Comparison of ENCODE assay signal across 2 cellular contexts in the genomic region with DNA sequence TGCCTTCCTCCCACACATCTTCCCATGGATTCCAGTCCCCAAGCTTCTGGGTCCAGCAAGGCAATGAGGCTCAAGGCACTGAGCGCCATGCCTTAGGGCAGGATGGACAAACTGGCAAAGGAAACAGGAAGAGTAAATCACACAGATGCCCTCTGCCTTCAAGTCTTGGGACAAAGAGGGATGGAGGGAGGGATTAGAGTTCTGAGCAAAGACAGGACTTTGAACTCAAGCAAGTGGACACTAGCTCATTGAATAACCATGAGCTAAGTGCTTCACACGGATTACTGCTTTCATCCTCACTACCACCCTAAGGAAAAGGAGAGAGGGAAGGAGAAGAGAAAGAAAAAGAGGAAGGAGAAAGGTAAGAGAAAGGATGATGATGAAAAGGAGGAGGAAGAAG.
TF ChIP-seq lines count a peak whose summit lies in the region.

No MANE protein-coding gene starts in this region.

TF ChIP-seq in HepG2, 621 proteins besides CTCF, POLR2A, EP300 and RAD21:
- no peak for TF ChIP-seq SP140L (CRISPR knock-in tag; IDR thresholded peaks at IDR 0.05; ENCODE audit: borderline replicate concordance)
- 0 out of 2 replicates have a peak, but pooled peaks have one; percentile 25 for TF ChIP-seq JUNB (CRISPR knock-in tag; IDR thresholded peaks at IDR 0.05; ENCODE audit: borderline replicate concordance)
- TF ChIP-seq, protein P1, sequence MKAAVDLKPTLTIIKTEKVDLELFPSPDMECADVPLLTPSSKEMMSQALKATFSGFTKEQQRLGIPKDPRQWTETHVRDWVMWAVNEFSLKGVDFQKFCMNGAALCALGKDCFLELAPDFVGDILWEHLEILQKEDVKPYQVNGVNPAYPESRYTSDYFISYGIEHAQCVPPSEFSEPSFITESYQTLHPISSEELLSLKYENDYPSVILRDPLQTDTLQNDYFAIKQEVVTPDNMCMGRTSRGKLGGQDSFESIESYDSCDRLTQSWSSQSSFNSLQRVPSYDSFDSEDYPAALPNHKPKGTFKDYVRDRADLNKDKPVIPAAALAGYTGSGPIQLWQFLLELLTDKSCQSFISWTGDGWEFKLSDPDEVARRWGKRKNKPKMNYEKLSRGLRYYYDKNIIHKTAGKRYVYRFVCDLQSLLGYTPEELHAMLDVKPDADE (CRISPR knock-in tag; IDR thresholded peaks at IDR 0.05): no peak
- TF ChIP-seq ZNF883 (CRISPR knock-in tag; IDR thresholded peaks at IDR 0.05; ENCODE audit: not compliant biosample characterization): no peak
- TF ChIP-seq HCFC1 (IDR thresholded peaks at IDR 0.05; ENCODE audit: low read depth, low read length): no peak
- TF ChIP-seq SP1 (IDR thresholded peaks at IDR 0.05): no peak
- TF ChIP-seq SP1 (CRISPR knock-in tag; IDR thresholded peaks at IDR 0.05): no peak
- TF ChIP-seq HNF4A (CRISPR knock-in tag; IDR thresholded peaks at IDR 0.05): peak; percentile 21; the same call in 1 of the 2 replicates

TF ChIP-seq in endothelial cell of umbilical vein, 7 proteins besides CTCF, POLR2A, EP300 and RAD21:
- TF ChIP-seq, protein P2, sequence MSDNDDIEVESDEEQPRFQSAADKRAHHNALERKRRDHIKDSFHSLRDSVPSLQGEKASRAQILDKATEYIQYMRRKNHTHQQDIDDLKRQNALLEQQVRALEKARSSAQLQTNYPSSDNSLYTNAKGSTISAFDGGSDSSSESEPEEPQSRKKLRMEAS (IDR thresholded peaks at IDR 0.05; ENCODE audit: insufficient read depth, insufficient read length): no peak
- no peak for TF ChIP-seq GATA2 (IDR thresholded peaks at IDR 0.05; ENCODE audit: insufficient read depth, insufficient read length, low read depth, low read length)
- no peak for TF ChIP-seq POLR2AphosphoS5 (IDR thresholded peaks at IDR 0.05; ENCODE audit: insufficient read depth, low read depth, low read length)
- no peak for TF ChIP-seq MYC (IDR thresholded peaks at IDR 0.05; ENCODE audit: low read depth, low read length)
- no peak for TF ChIP-seq EZH2 (IDR thresholded peaks at IDR 0.05; ENCODE audit: borderline replicate concordance, low read depth, low read length, severe bottlenecking)
- TF ChIP-seq FOS (IDR thresholded peaks at IDR 0.05; ENCODE audit: borderline replicate concordance, insufficient read depth, low read length): no peak
- no peak for TF ChIP-seq JUN (IDR thresholded peaks at IDR 0.05; ENCODE audit: borderline replicate concordance, insufficient read depth, insufficient read length, low read depth)
